ENCODE assay signal across 9 cellular contexts in genomic region chr6:157644043-157644810, GRCh38.
DNase-seq lines count a peak whose midpoint lies in the region; TF ChIP-seq lines count a peak whose summit lies in the region.
"Had no signal": no experiment of that assay in that cellular context is flagged by ENCODE, and none has a peak within 500 bp of the region (broad histone marks: within the 10 kb centered on the region; RNA-seq: fewer than 3 reads in every experiment).

No MANE protein-coding gene starts in this region.

- no peak overlapping the region for H3K56ac ChIP-seq in mesendoderm (ENCODE audit: low read length)

- H3K4me1 ChIP-seq in smooth muscle cell (ENCODE audit: low read depth), result peaks cover 8% of the 10 kb centered on the region
- no peaks in the 10 kb centered on the region for H3K4me1 ChIP-seq in mesendoderm (ENCODE audit: control insufficient read depth, low read depth, low read length)

- H3K4me3 ChIP-seq in GM12864 (ENCODE audit: low read depth, low read length), result no peak overlapping the region
- no peak overlapping the region for H3K4me3 ChIP-seq in smooth muscle cell
- no peak overlapping the region for H3K4me3 ChIP-seq in mesendoderm (ENCODE audit: low read length)

- H3K27ac ChIP-seq in smooth muscle cell (ENCODE audit: low read depth), result no peak overlapping the region
- no peak overlapping the region for H3K27ac ChIP-seq in mesendoderm (ENCODE audit: low read depth, low read length)

- no peaks in the 10 kb centered on the region for H3K79me1 ChIP-seq in mesendoderm (ENCODE audit: low read length)

- no peak overlapping the region for H3K4me2 ChIP-seq in smooth muscle cell
- H3K4me2 ChIP-seq in mesendoderm (ENCODE audit: low read length), result no peak overlapping the region

- H3K27me3 ChIP-seq in smooth muscle cell (ENCODE audit: low read depth), result no peaks in the 10 kb centered on the region
- no peaks in the 10 kb centered on the region for H3K27me3 ChIP-seq in mesendoderm (ENCODE audit: insufficient read depth, low read length, poor library complexity)

- H2BK15ac ChIP-seq in mesendoderm (replicated peaks; ENCODE audit: low read depth), result no peak overlapping the region

- no peaks in the 10 kb centered on the region for H4K20me1 ChIP-seq in smooth muscle cell (ENCODE audit: low read depth)

- no peak overlapping the region for H2BK120ac ChIP-seq in mesendoderm (ENCODE audit: low read depth, low read length)

- H3K9me3 ChIP-seq in smooth muscle cell (replicated peaks; ENCODE audit: low read depth), result no peaks in the 10 kb centered on the region

- DNase-seq in GM12864 (ENCODE audit: low read depth), result no peak
- DNase-seq in NCI-H446 (lab: John Stamatoyannopoulos, UW), result peak; percentile 67 to 73
- peak; percentile 51 to 59 for DNase-seq in T47D (ENCODE audit: low read depth in 1 of 2, low spot score in 1 of 2)
- DNase-seq in smooth muscle cell (lab: John Stamatoyannopoulos, UW; ENCODE audit: unreplicated experiment), result no peak
- DNase-seq in mesendoderm, result no peak
- no peak for DNase-seq in NCI-H128 (lab: John Stamatoyannopoulos, UW; ENCODE audit: unreplicated experiment)
- DNase-seq in kidney glomerular epithelial cell (lab: John Stamatoyannopoulos, UW), result no peak
- DNase-seq in HUDEP-2 (lab: John Stamatoyannopoulos, UW; ENCODE audit: unreplicated experiment in 76 of 76), result no peak
- DNase-seq: activated B cell treated with CpG ODN at 0.5 μM for 24 hours had no signal

- no peaks in the 10 kb centered on the region for H3F3A ChIP-seq in smooth muscle cell (ENCODE audit: low read depth)

- H2AK5ac ChIP-seq in mesendoderm (ENCODE audit: low read length), result no peak overlapping the region

- 92% methylated on average over 13 of the region's 13 CpGs for WGBS in smooth muscle cell (ENCODE audit: low lambda C conversion rate)
- no CpG with 5 or more reads among the region's 13 CpGs for WGBS in mesendoderm (ENCODE audit: extremely low coverage, insufficient coverage, low lambda C conversion rate)

- no peak overlapping the region for H4K5ac ChIP-seq in mesendoderm (ENCODE audit: low read length)

- no peak overlapping the region for H3K18ac ChIP-seq in mesendoderm (ENCODE audit: low read length)

- H2BK5ac ChIP-seq in mesendoderm (ENCODE audit: low read length), result no peak overlapping the region

- no peak overlapping the region for H2AFZ ChIP-seq in smooth muscle cell (ENCODE audit: low read depth)

- in situ Hi-C loops in T47D (cut with HindIII; ENCODE audit: low pct_unique_long_range_greater_than_20kb, low sequenced_read_pairs), result no loop called here

- H3K36me3 ChIP-seq in smooth muscle cell (ENCODE audit: low read depth), result no peaks in the 10 kb centered on the region
- no peaks in the 10 kb centered on the region for H3K36me3 ChIP-seq in mesendoderm (ENCODE audit: control insufficient read depth, insufficient read depth, low read length)

- no peak overlapping the region for H3K4ac ChIP-seq in mesendoderm (ENCODE audit: low read depth, low read length)

- no peaks in the 10 kb centered on the region for H3K79me2 ChIP-seq in smooth muscle cell (ENCODE audit: low read depth)
- no peaks in the 10 kb centered on the region for H3K79me2 ChIP-seq in mesendoderm (ENCODE audit: control insufficient read depth, insufficient read depth, low read length)

- no peak overlapping the region for H3K9ac ChIP-seq in smooth muscle cell (ENCODE audit: low read depth)
- H3K9ac ChIP-seq in mesendoderm (ENCODE audit: low read length), result no peak overlapping the region

- TF ChIP-seq CTCF in GM12864 (IDR thresholded peaks at IDR 0.05; ENCODE audit: low read depth, low read length, missing control alignments) (peak; percentile 22), smooth muscle cell (IDR thresholded peaks at IDR 0.05; ENCODE audit: borderline replicate concordance, insufficient read depth, poor library complexity, severe bottlenecking) (peak; percentile 16)

- H3K23ac ChIP-seq in mesendoderm (ENCODE audit: low read length), result no peak overlapping the region

- no peak overlapping the region for H4K8ac ChIP-seq in mesendoderm (ENCODE audit: low read depth, low read length)

Comparison
In these comparisons a context has a peak if more than half of its experiments do, and no peak if none do; other contexts are left out.
1. DNase-seq: peak in NCI-H446 (2 of 2) and T47D (2 of 2); none in GM12864 (single experiment), smooth muscle cell (single experiment), mesendoderm (single experiment), NCI-H128 (single experiment), kidney glomerular epithelial cell (single experiment) and HUDEP-2 (0 of 76).